ENCODE assay signal across 9 cellular contexts in genomic region chr22:29388759-29389090, GRCh38. TPM values are rescaled to one million over a fixed set of nuclear protein-coding genes. Genes with fewer than 3 reads are reported as not detected.
DNase-seq lines count a peak whose midpoint lies in the region; ATAC-seq and TF ChIP-seq lines count a peak whose summit lies in the region.
"Had no signal": no experiment of that assay in that cellular context is flagged by ENCODE, and none has a peak within 500 bp of the region (broad histone marks: within the 10 kb centered on the region; RNA-seq: fewer than 3 reads in every experiment).

No MANE protein-coding gene starts in this region.

- H3K27ac Mint-ChIP-seq in endodermal cell = no peak overlapping the region

- no peaks in the 10 kb centered on the region for H3K9me3 Mint-ChIP-seq in endodermal cell

- H3K4me3 ChIP-seq in MG63 = peak overlapping the region; percentile 87
- peak overlapping the region; percentile 96 for H3K4me3 ChIP-seq in endodermal cell (ENCODE audit: low read length)
- peak overlapping the region; percentile 71 for H3K4me3 ChIP-seq in ovary

- H3K36me3 ChIP-seq in MG63 (peaks cover 13% of the 10 kb centered on the region), endodermal cell (ENCODE audit: control insufficient read depth, insufficient read depth, low read length) (peaks cover 14% of the 10 kb centered on the region), ovary (no peaks in the 10 kb centered on the region)

- TF ChIP-seq CTCF in endodermal cell (conservative IDR thresholded peaks at IDR 0.05) (no peak), ovary (IDR thresholded peaks at IDR 0.05) (no peak)

- ATAC-seq in GM19395 (IDR thresholded peaks at IDR 0.05; ENCODE audit: unreplicated experiment) = peak; percentile 29
- ATAC-seq in GM21360 (IDR thresholded peaks at IDR 0.05; ENCODE audit: unreplicated experiment) = no peak

- TF ChIP-seq POLR2A in ovary (IDR thresholded peaks at IDR 0.05) = no peak

- intact Hi-C loops in ovary (cut with DNase I) = no loop called here

- 36 to 41% methylated on average over 5 to 7 of the region's 9 CpGs for WGBS in endodermal cell (ENCODE audit: insufficient coverage in 1 of 2, insufficient read length in 1 of 2), 2 experiments
- WGBS in ovary, 3 donors = 1 to 6% (median 1%) methylated on average over 9 of the region's 9 CpGs

- H3K9me3 ChIP-seq in MG63 (no peaks in the 10 kb centered on the region), endodermal cell (ENCODE audit: control insufficient read depth, low read length) (no peaks in the 10 kb centered on the region), ovary (no peaks in the 10 kb centered on the region)

- H3K9ac ChIP-seq in endodermal cell (ENCODE audit: extremely low read depth, low read length, poor library complexity, severe bottlenecking) = no peak overlapping the region

- H3K36me3 Mint-ChIP-seq in endodermal cell (ENCODE audit: low read depth) = peaks cover 9% of the 10 kb centered on the region

- DNase-seq in MG63 = no peak
- DNase-seq in endodermal cell = no peak
- no peak for DNase-seq in ovary
- no peak for DNase-seq in NCI-H2029 treated with DMSO at 0.1 percent for 48 hours (lab: John Stamatoyannopoulos, UW)
- DNase-seq in NCI-H2171 (lab: John Stamatoyannopoulos, UW) = no peak
- DNase-seq in glomerular visceral epithelial cell (ENCODE audit: extremely low spot score) = no peak

- H3K4me1 Mint-ChIP-seq in endodermal cell = peaks cover 12% of the 10 kb centered on the region

- TF ChIP-seq EP300 in ovary (IDR thresholded peaks at IDR 0.05) = no peak

- H3K27ac ChIP-seq in endodermal cell (ENCODE audit: low read depth, low read length) = no peak overlapping the region
- peak overlapping the region; percentile 49 to 64 for H3K27ac ChIP-seq in ovary

- H3K4me3 Mint-ChIP-seq in endodermal cell = peak overlapping the region; percentile 90

- H3K27me3 ChIP-seq in MG63 (no peaks in the 10 kb centered on the region), endodermal cell (ENCODE audit: control insufficient read depth, insufficient read depth, low read length, poor library complexity, severe bottlenecking) (no peaks in the 10 kb centered on the region), ovary (no peaks in the 10 kb centered on the region)

- H3K4me1 ChIP-seq in endodermal cell (ENCODE audit: control insufficient read depth, insufficient read depth, low read length) (peaks cover 7% of the 10 kb centered on the region), ovary (ENCODE audit: insufficient read depth) (peaks cover 6% of the 10 kb centered on the region)

- H3K27me3 Mint-ChIP-seq in endodermal cell (ENCODE audit: insufficient read depth) = no peaks in the 10 kb centered on the region

RNA-seq across cellular contexts. Expression of gene AP1B1, which starts 0.4 kb away (rescaled TPM):
- total RNA-seq in MG63 (2014; rRNA removed; shearing (Covaris generic); ENCODE audit: low replicate concordance) = 49.3 and 75.2 TPM in 2 replicates
- 10 to 100 TPM; 64.9 to 76.6 TPM for total RNA-seq in endodermal cell
- 51.3 TPM for polyA plus RNA-seq in endodermal cell (2013, experiment 1 of 2)
- 49.8 TPM for polyA plus RNA-seq in endodermal cell (2013, experiment 2 of 2)
- total RNA-seq in ovary = 10 to 100 TPM; 19.0 to 54.0 (median 36.8) TPM
- polyA plus RNA-seq in ovary = 10 to 100 TPM; 17.7 to 43.6 TPM

RNA-seq across cellular contexts. Expression of gene RFPL1, which starts 49.7 kb away (rescaled TPM):
- total RNA-seq in MG63 (2014; rRNA removed; shearing (Covaris generic); ENCODE audit: low replicate concordance) = not detected in 2 replicates
- not detected for total RNA-seq in endodermal cell
- not detected for polyA plus RNA-seq in endodermal cell (2013, experiment 1 of 2)
- polyA plus RNA-seq in endodermal cell (2013, experiment 2 of 2) = not detected
- total RNA-seq in ovary = not detected
- polyA plus RNA-seq in ovary = not detected
- total RNA-seq: activated CD8-positive, alpha-beta memory T cell treated with anti-CD3 and anti-CD28 coated beads for 36 hours had no signal
